ENCODE assay signal across 9 cellular contexts in the genomic region with DNA sequence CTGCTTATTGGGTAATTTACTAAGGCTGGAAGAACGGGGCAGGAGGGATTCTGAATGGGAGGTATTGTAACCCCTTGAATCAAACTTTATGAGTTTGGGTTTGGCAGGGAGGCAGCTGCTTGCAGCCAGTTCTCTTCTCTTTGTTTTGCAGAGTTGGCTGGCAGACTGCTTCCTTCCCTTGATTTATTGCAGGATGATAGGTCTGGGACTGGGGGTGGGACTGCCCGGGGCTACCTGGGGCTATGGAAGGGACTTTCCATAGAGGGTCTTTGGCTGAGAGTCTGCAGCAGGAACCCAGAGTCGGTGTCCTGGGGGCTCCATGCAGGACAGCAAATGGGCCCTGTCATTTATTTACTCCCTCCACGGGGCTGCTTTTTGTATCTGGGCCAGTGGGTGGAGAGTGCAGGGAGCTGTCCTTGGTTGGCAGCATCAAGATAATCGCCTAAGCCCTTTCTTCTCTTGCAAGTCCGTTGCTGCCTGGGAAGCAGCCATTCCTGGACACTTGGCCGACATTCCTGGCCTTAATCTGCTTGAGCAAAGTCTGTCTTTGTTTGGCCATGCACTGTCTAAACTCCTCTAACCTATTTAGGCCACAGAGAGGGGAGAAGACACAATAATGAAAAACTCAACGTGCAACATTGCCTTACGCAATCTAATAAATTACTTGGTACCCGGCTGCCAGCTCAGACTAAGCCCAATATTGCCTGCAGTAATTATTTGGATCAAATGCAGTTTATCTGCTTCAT.
DNase-seq lines count a peak whose midpoint lies in the region; ATAC-seq and TF ChIP-seq lines count a peak whose summit lies in the region.
"Had no signal": no experiment of that assay in that cellular context is flagged by ENCODE, and none has a peak within 500 bp of the region (broad histone marks: within the 10 kb centered on the region; RNA-seq: fewer than 3 reads in every experiment).

No MANE protein-coding gene starts in this region.

- H3K36me3 Mint-ChIP-seq in activated T-helper 2 cell treated with anti-CD3 and anti-CD28 coated beads, Interferon-gamma antibody, Interleukin-2, Interleukin-4, amounts not matched to agents 10 μg/mL and 5 μg/mL and 100 μg/mL, durations not matched to agents 14 hours and 24 hours and 36 hours (ENCODE audit: low read depth) = no peaks in the 10 kb centered on the region

- intact Hi-C loops in activated T-helper 2 cell treated with anti-CD3 and anti-CD28 coated beads, Interferon-gamma antibody, Interleukin-2, Interleukin-4, amounts not matched to agents 10 μg/mL and 5 μg/mL and 100 μg/mL, durations not matched to agents 14 hours and 24 hours and 36 hours (cut with micrococcal nuclease) = no loop called here

- DNase-seq in Daoy (ENCODE audit: low read depth) = peak; percentile 60
- DNase-seq in NCI-H345 (lab: John Stamatoyannopoulos, UW) = peak; percentile 77
- DNase-seq in cerebellum (ENCODE audit: low spot score) = peak; percentile 70
- DNase-seq in midbrain (lab: John Stamatoyannopoulos, UW) = peak; percentile 65
- no peak for DNase-seq in omental fat pad (ENCODE audit: low spot score)
- no peak for DNase-seq in activated T-helper 2 cell treated with anti-CD3 and anti-CD28 coated beads, Interferon-gamma antibody, Interleukin-2, Interleukin-4, amounts not matched to agents 10 μg/mL and 5 μg/mL and 100 μg/mL, durations not matched to agents 14 hours and 24 hours and 36 hours (ENCODE audit: low spot score)
- DNase-seq in GM19238 (ENCODE audit: insufficient read length, low spot score) = no peak
- DNase-seq: Peyer's patch had no signal

- H3K9me3 Mint-ChIP-seq in activated T-helper 2 cell treated with anti-CD3 and anti-CD28 coated beads, Interferon-gamma antibody, Interleukin-2, Interleukin-4, amounts not matched to agents 10 μg/mL and 5 μg/mL and 100 μg/mL, durations not matched to agents 14 hours and 24 hours and 36 hours = no peaks in the 10 kb centered on the region

- H3K4me3 Mint-ChIP-seq in activated T-helper 2 cell treated with anti-CD3 and anti-CD28 coated beads, Interferon-gamma antibody, Interleukin-2, Interleukin-4, amounts not matched to agents 10 μg/mL and 5 μg/mL and 100 μg/mL, durations not matched to agents 14 hours and 24 hours and 36 hours (ENCODE audit: low read depth) = no peak overlapping the region

- peaks cover 6% of the 10 kb centered on the region for H3K27me3 Mint-ChIP-seq in activated T-helper 2 cell treated with anti-CD3 and anti-CD28 coated beads, Interferon-gamma antibody, Interleukin-2, Interleukin-4, amounts not matched to agents 10 μg/mL and 5 μg/mL and 100 μg/mL, durations not matched to agents 14 hours and 24 hours and 36 hours (ENCODE audit: low read depth)

- no peak overlapping the region for H3K27ac Mint-ChIP-seq in activated T-helper 2 cell treated with anti-CD3 and anti-CD28 coated beads, Interferon-gamma antibody, Interleukin-2, Interleukin-4, amounts not matched to agents 10 μg/mL and 5 μg/mL and 100 μg/mL, durations not matched to agents 14 hours and 24 hours and 36 hours

- ATAC-seq in GM18502 (IDR thresholded peaks at IDR 0.05; ENCODE audit: poor library complexity, unreplicated experiment) = no peak
- ATAC-seq in omental fat pad (ENCODE audit: low FRiP score) = no peak

- no peaks in the 10 kb centered on the region for H3K4me1 Mint-ChIP-seq in activated T-helper 2 cell treated with anti-CD3 and anti-CD28 coated beads, Interferon-gamma antibody, Interleukin-2, Interleukin-4, amounts not matched to agents 10 μg/mL and 5 μg/mL and 100 μg/mL, durations not matched to agents 14 hours and 24 hours and 36 hours (ENCODE audit: low read depth)

- TF ChIP-seq CTCF in omental fat pad (IDR thresholded peaks at IDR 0.05) = no peak

Comparison
In these comparisons a context has a peak if more than half of its experiments do, and no peak if none do; other contexts are left out.
1. DNase-seq: peak in Daoy (single experiment), NCI-H345 (single experiment), cerebellum (single experiment) and midbrain (single experiment); none in omental fat pad (single experiment), activated T-helper 2 cell treated with anti-CD3 and anti-CD28 coated beads, Interferon-gamma antibody, Interleukin-2, Interleukin-4, amounts not matched to agents 10 μg/mL and 5 μg/mL and 100 μg/mL, durations not matched to agents 14 hours and 24 hours and 36 hours (single experiment) and GM19238 (single experiment).